11 cellular contexts compared by ENCODE assay signal in genomic region chr3:37768107-37768809, GRCh38.
DNase-seq lines count a peak whose midpoint lies in the region; ATAC-seq, FAIRE-seq and TF ChIP-seq lines count a peak whose summit lies in the region.
"Had no signal": no experiment of that assay in that cellular context is flagged by ENCODE, and none has a peak within 500 bp of the region (broad histone marks: within the 10 kb centered on the region; RNA-seq: fewer than 3 reads in every experiment).

No MANE protein-coding gene starts in this region.

- no peak for TF ChIP-seq POLR2A in endothelial cell of umbilical vein (IDR thresholded peaks at IDR 0.05; ENCODE audit: low read depth, low read length)

- no peak overlapping the region for H2AFZ ChIP-seq in endothelial cell of umbilical vein (ENCODE audit: low read depth, low read length)

- FAIRE-seq in endothelial cell of umbilical vein (lab: Jason Lieb, UNC): no peak
- FAIRE-seq: G401.6 had no signal

- DNase-seq in HuH-7 (ENCODE audit: low spot score) (peak; percentile 45), NCI-H510A treated with DMSO at 0.1 percent for 48 hours (lab: John Stamatoyannopoulos, UW) (peak; percentile 55), endothelial cell of umbilical vein (ENCODE audit: low read depth, low spot score) (peak; percentile 89), retinal pigment epithelial cell (ENCODE audit: low read depth) (peak; percentile 37), foreskin fibroblast (no peak)
- DNase-seq in effector CD4-positive, alpha-beta T cell: no peak
- DNase-seq: ovary had no signal

- H4K20me1 ChIP-seq in endothelial cell of umbilical vein (replicated peaks; ENCODE audit: control insufficient read depth, extremely low read depth, insufficient read depth, low read length): no peaks in the 10 kb centered on the region

- TF ChIP-seq CTCF in endothelial cell of umbilical vein (IDR thresholded peaks at IDR 0.05; ENCODE audit: extremely low read depth in 1 of 2, insufficient read depth in 1 of 2, low read depth in 1 of 2, low read length in 2 of 2): no peak
- TF ChIP-seq CTCF in retinal pigment epithelial cell (conservative IDR thresholded peaks at IDR 0.05; ENCODE audit: low read depth, low read length): no peak
- no peak for TF ChIP-seq CTCF in foreskin fibroblast (IDR thresholded peaks at IDR 0.05; ENCODE audit: low read depth, low read length)

- ATAC-seq in HG03469 (IDR thresholded peaks at IDR 0.05; ENCODE audit: unreplicated experiment): no peak
- ATAC-seq: activated T-helper 17 cell treated with anti-CD3 and anti-CD28 coated beads, Interleukin-2, amount 50 U/mL, for 72 hours; WTC11 had no signal

- no peaks in the 10 kb centered on the region for H3K9me3 ChIP-seq in endothelial cell of umbilical vein (replicated peaks; ENCODE audit: control insufficient read depth, insufficient read depth, low read length)
- H3K9me3 ChIP-seq: ovary had no signal

- H3K4me3 ChIP-seq in endothelial cell of umbilical vein (replicated peaks in 1 of 3; ENCODE audit: insufficient read depth in 1 of 3, low read depth in 1 of 3, low read length in 3 of 3) (no peak overlapping the region), retinal pigment epithelial cell (ENCODE audit: low read length) (no peak overlapping the region), foreskin fibroblast (ENCODE audit: low read depth in 1 of 2, low read length in 2 of 2) (no peak overlapping the region)
- H3K4me3 ChIP-seq: ovary had no signal

- no peaks in the 10 kb centered on the region for H3K9me1 ChIP-seq in endothelial cell of umbilical vein (replicated peaks; ENCODE audit: control insufficient read depth, extremely low read depth, insufficient read depth, low read length)

- CTCF ChIA-PET in endothelial cell of umbilical vein (lab: Charles Lee): no interaction called here

- peaks cover 0 to 10% of the 10 kb centered on the region in 2 experiments for H3K27me3 ChIP-seq in endothelial cell of umbilical vein (ENCODE audit: control insufficient read depth in 2 of 2, insufficient read depth in 2 of 2, low read length in 2 of 2)
- H3K27me3 ChIP-seq: ovary had no signal

- no peaks in the 10 kb centered on the region for H3K79me2 ChIP-seq in endothelial cell of umbilical vein (ENCODE audit: control insufficient read depth, insufficient read depth, low read length)

- no peaks in the 10 kb centered on the region for H3K36me3 ChIP-seq in endothelial cell of umbilical vein (ENCODE audit: control insufficient read depth in 2 of 2, extremely low read depth in 1 of 2, insufficient read depth in 2 of 2, low read length in 2 of 2)
- H3K36me3 ChIP-seq: ovary had no signal

- intact Hi-C loops in endothelial cell of umbilical vein (cut with micrococcal nuclease): loop anchor here (5.0 kb wide), 1 partner anchor 569 kb away; no protein-coding TSS in a partner anchor

- H3K4me2 ChIP-seq in endothelial cell of umbilical vein (ENCODE audit: insufficient read depth, low read length): no peak overlapping the region

- dilution Hi-C loops in endothelial cell of umbilical vein (cut with MboI; ENCODE audit: extremely low pct_ligation_motif_present, low sequenced_read_pairs): no loop called here

- POLR2A ChIA-PET in endothelial cell of umbilical vein (lab: Charles Lee): no interaction called here

- no peak overlapping the region for H3K27ac ChIP-seq in endothelial cell of umbilical vein (ENCODE audit: insufficient read depth, low read depth, low read length)

- H3K4me1 ChIP-seq in endothelial cell of umbilical vein (ENCODE audit: control insufficient read depth, extremely low read depth, insufficient read depth, low read length): no peaks in the 10 kb centered on the region

- BruUV-seq in endothelial cell of umbilical vein (replicated peaks; lab: Mats Ljungman, UMichigan): no TSS peak

- no peak overlapping the region for H3K9ac ChIP-seq in endothelial cell of umbilical vein (replicated peaks; ENCODE audit: extremely low read depth, insufficient read depth, low read length)

TF ChIP-seq in endothelial cell of umbilical vein, 7 proteins besides CTCF, POLR2A, EP300 and RAD21:
- TF ChIP-seq MYC (IDR thresholded peaks at IDR 0.05; ENCODE audit: low read depth, low read length) (no peak), JUN (IDR thresholded peaks at IDR 0.05; ENCODE audit: borderline replicate concordance, insufficient read depth, insufficient read length, low read depth) (no peak), FOS (IDR thresholded peaks at IDR 0.05; ENCODE audit: borderline replicate concordance, insufficient read depth, low read length) (no peak), EZH2 (IDR thresholded peaks at IDR 0.05; ENCODE audit: borderline replicate concordance, low read depth, low read length, severe bottlenecking) (no peak), MAX (IDR thresholded peaks at IDR 0.05; ENCODE audit: insufficient read depth, insufficient read length) (no peak), POLR2AphosphoS5 (IDR thresholded peaks at IDR 0.05; ENCODE audit: insufficient read depth, low read depth, low read length) (no peak), GATA2 (IDR thresholded peaks at IDR 0.05; ENCODE audit: insufficient read depth, insufficient read length, low read depth, low read length) (no peak)

Comparison
In these comparisons a context has a peak if more than half of its experiments do, and no peak if none do; other contexts are left out.
1. DNase-seq: peak in HuH-7 (single experiment), NCI-H510A treated with DMSO at 0.1 percent for 48 hours (single experiment), endothelial cell of umbilical vein (single experiment) and retinal pigment epithelial cell (single experiment); none in effector CD4-positive, alpha-beta T cell (single experiment) and foreskin fibroblast (0 of 2).